Comparison of ENCODE assay signal across 8 cellular contexts in the genomic region with DNA sequence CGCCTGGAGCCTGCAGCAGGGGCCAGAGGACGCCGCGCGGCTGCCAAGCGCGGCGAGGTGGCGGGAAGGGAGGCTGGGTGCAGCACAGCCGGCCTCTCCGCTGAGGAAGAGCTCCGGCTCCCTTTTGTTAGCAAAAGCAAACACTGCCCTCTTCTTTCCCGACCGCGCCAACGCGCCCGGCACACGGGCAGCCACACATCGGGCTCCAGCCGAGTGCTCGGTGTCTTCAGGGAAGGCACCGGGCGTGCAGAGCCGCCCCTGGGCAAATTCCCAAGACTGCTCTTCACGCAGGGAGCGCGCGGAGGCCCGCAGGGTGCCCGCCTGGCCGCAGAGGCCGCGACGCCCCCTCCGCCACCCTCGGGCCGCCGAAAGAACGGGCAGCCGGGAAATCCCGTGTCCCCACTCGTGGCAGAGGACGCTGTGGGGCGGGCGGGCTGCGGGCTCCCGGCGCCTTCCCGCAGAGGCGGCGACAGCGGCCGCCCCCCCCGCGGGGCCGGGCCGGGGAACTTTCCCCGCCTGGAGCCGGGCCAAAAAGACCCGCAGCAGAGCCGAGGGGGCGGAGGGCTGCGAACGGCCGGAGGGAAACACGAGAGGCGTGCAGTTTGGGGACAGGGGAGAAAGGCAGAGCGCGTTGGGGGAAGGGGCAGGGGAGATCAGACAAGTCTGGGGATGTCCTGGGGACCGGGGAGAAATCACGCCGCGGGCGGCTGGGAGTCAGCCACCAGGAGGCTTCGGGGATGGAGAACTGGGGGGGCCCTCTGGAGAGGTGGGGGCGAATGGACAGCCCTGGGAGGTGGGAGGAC. TPM values are rescaled to one million over a fixed set of nuclear protein-coding genes. Genes with fewer than 3 reads are reported as not detected.
DNase-seq lines count a peak whose midpoint lies in the region; ATAC-seq, FAIRE-seq and TF ChIP-seq lines count a peak whose summit lies in the region.

No MANE protein-coding gene starts in this region.

- peaks cover 26% of the 10 kb centered on the region for H3K27me3 ChIP-seq in CD4-positive, alpha-beta memory T cell (ENCODE audit: insufficient read depth, low read length)
- peaks cover 0 to 27% (median 2%) of the 10 kb centered on the region in 4 donors for H3K27me3 ChIP-seq in pancreas

- peak; percentile 9 to 42 (median 24) for DNase-seq in CD4-positive, alpha-beta memory T cell
- peak; percentile 71 for DNase-seq in NCI-H82 (lab: John Stamatoyannopoulos, UW)
- peak; percentile 14 for DNase-seq in activated naive CD8-positive, alpha-beta T cell treated with anti-CD3 and anti-CD28 coated beads, Interleukin-2, amount 50 U/mL, for 24 hours
- peak; percentile 69 for DNase-seq in left cardiac atrium
- peak; percentile 47 to 87 (median 64) for DNase-seq in pancreas
- DNase-seq in DMS114 treated with DMSO at 0.1 percent for 48 hours (lab: John Stamatoyannopoulos, UW; ENCODE audit: unreplicated experiment): no peak

- TF ChIP-seq CTCF in pancreas (IDR thresholded peaks at IDR 0.05): no peak

- peaks cover 13 to 22% of the 10 kb centered on the region in 2 donors for H3K27me3 Mint-ChIP-seq in CD4-positive, alpha-beta memory T cell
- peaks cover 38% of the 10 kb centered on the region for H3K27me3 Mint-ChIP-seq in activated naive CD8-positive, alpha-beta T cell treated with anti-CD3 and anti-CD28 coated beads, Interleukin-2, amount 50 U/mL, for 24 hours

- H3K9me3 Mint-ChIP-seq in CD4-positive, alpha-beta memory T cell: peaks cover 0 to 8% (median 3%) of the 10 kb centered on the region in 8 donors
- H3K9me3 Mint-ChIP-seq in activated naive CD8-positive, alpha-beta T cell treated with anti-CD3 and anti-CD28 coated beads, Interleukin-2, amount 50 U/mL, for 24 hours: peaks cover 3% of the 10 kb centered on the region

- H3K27ac Mint-ChIP-seq in CD4-positive, alpha-beta memory T cell: peak overlapping the region in 2 of 7 donors; percentile 55 to 82
- H3K27ac Mint-ChIP-seq in activated naive CD8-positive, alpha-beta T cell treated with anti-CD3 and anti-CD28 coated beads, Interleukin-2, amount 50 U/mL, for 24 hours: no peak overlapping the region

- intact Hi-C loops in CD4-positive, alpha-beta memory T cell (cut with micrococcal nuclease): loop anchor here (5.0 to 10.0 kb wide), 2 partner anchors 181 to 1058 kb away; no protein-coding TSS in a partner anchor
- intact Hi-C loops in left cardiac atrium (cut with DNase I) (loop anchor here (5.0 to 10.0 kb wide), 3 partner anchors 166 to 172 kb away; no protein-coding TSS in a partner anchor), pancreas (cut with DNase I) (loop anchor here in 1 of 3 donors (10.0 kb wide), 1 partner anchor 168 kb away; no protein-coding TSS in a partner anchor)

- no peak for FAIRE-seq in pancreas (lab: Jason Lieb, UNC)

- POLR2A ChIA-PET in CD4-positive, alpha-beta memory T cell (lab: Charles Lee; ENCODE audit: partially characterized antibody): no interaction called here

- peak overlapping the region; percentile 74 to 80 (median 77) for H3K4me3 Mint-ChIP-seq in CD4-positive, alpha-beta memory T cell
- peak overlapping the region; percentile 46 for H3K4me3 Mint-ChIP-seq in activated naive CD8-positive, alpha-beta T cell treated with anti-CD3 and anti-CD28 coated beads, Interleukin-2, amount 50 U/mL, for 24 hours

- H3K4me1 Mint-ChIP-seq in CD4-positive, alpha-beta memory T cell: peaks cover 4 to 11% (median 5%) of the 10 kb centered on the region in 4 donors
- peaks cover 5% of the 10 kb centered on the region for H3K4me1 Mint-ChIP-seq in activated naive CD8-positive, alpha-beta T cell treated with anti-CD3 and anti-CD28 coated beads, Interleukin-2, amount 50 U/mL, for 24 hours

- 0 to 1% methylated on average over 73 to 77 of the region's 77 CpGs for whole genome bisulfite sequencing in pancreas, 2 donors

- peaks cover 0 to 1% of the 10 kb centered on the region in 2 donors for H3K36me3 Mint-ChIP-seq in CD4-positive, alpha-beta memory T cell
- H3K36me3 Mint-ChIP-seq in activated naive CD8-positive, alpha-beta T cell treated with anti-CD3 and anti-CD28 coated beads, Interleukin-2, amount 50 U/mL, for 24 hours (ENCODE audit: low read depth): no peaks in the 10 kb centered on the region

- H3K9me3 ChIP-seq in CD4-positive, alpha-beta memory T cell (ENCODE audit: control insufficient read depth in 1 of 2, low read length in 2 of 2): no peaks in the 10 kb centered on the region
- H3K9me3 ChIP-seq in pancreas: no peaks in the 10 kb centered on the region

- CTCF ChIA-PET in CD4-positive, alpha-beta memory T cell (lab: Charles Lee; ENCODE audit: partially characterized antibody): interaction anchor here (1.0 kb wide), 1 partner anchor 168 kb away, joined by 4 read pairs; no protein-coding TSS in a partner anchor

- H3K4me1 ChIP-seq in CD4-positive, alpha-beta memory T cell (ENCODE audit: insufficient read depth, low read length): peaks cover 31% of the 10 kb centered on the region
- H3K4me1 ChIP-seq in pancreas: peaks cover 0 to 13% (median 6%) of the 10 kb centered on the region in 3 donors

- peak overlapping the region in 1 of 2 donors; percentile 54 for H3K4me3 ChIP-seq in CD4-positive, alpha-beta memory T cell (ENCODE audit: low read length in 2 of 2)
- H3K4me3 ChIP-seq in pancreas: peak overlapping the region; percentile 40 to 70 (median 52)

- ATAC-seq in HG02588 (IDR thresholded peaks at IDR 0.05; ENCODE audit: unreplicated experiment) (peak; percentile 37), left cardiac atrium (peak; percentile 63 to 67), pancreas (peak; percentile 36 to 56 (median 49)), GM18868 (IDR thresholded peaks at IDR 0.05; ENCODE audit: unreplicated experiment) (no peak)
- ATAC-seq in activated naive CD8-positive, alpha-beta T cell treated with anti-CD3 and anti-CD28 coated beads, Interleukin-2, amount 50 U/mL, for 24 hours: peak; percentile 18

- no peaks in the 10 kb centered on the region for H3K36me3 ChIP-seq in CD4-positive, alpha-beta memory T cell (ENCODE audit: insufficient read depth, low read length)
- no peaks in the 10 kb centered on the region for H3K36me3 ChIP-seq in pancreas

- H3K27ac ChIP-seq in CD4-positive, alpha-beta memory T cell (ENCODE audit: low read depth, low read length): no peak overlapping the region
- H3K27ac ChIP-seq in pancreas: peak overlapping the region in 3 of 4 donors; percentile 39 to 82 (median 78)

RNA-seq across cellular contexts. Expression of a gene that starts 0.9 kb away (rescaled TPM):
- 1 to 10 TPM; 3.8 to 5.6 TPM for total RNA-seq in CD4-positive, alpha-beta memory T cell
- 1 to 10 TPM; 2.8 to 2.9 TPM for polyA plus RNA-seq in CD4-positive, alpha-beta memory T cell
- total RNA-seq in left cardiac atrium (10 to 100 TPM; 25.0 to 34.3 TPM), pancreas (10 to 100 TPM; 10.8 to 37.3 (median 24.5) TPM)
- 10 to 100 TPM in 1 of 2 donors, 1 to 10 TPM in 1; 6.3 to 38.8 TPM for polyA plus RNA-seq in pancreas
